Comparison of ENCODE assay signal across 23 cellular contexts in genomic region chr2:84640386-84640785, GRCh38.
"Had no signal": no experiment of that assay in that cellular context is flagged by ENCODE, and none has a peak within 500 bp of the region (broad histone marks: within the 10 kb centered on the region; RNA-seq: fewer than 3 reads in every experiment).

No MANE protein-coding gene starts in this region.

- H3K4me1 ChIP-seq: ascending aorta, body of pancreas, Peyer's patch had no signal

- H3K9me3 ChIP-seq: ascending aorta, body of pancreas, Peyer's patch had no signal

- H3K27me3 ChIP-seq: ascending aorta, body of pancreas, Peyer's patch had no signal

- H3K4me1 Mint-ChIP-seq: activated naive CD8-positive, alpha-beta T cell treated with anti-CD3 and anti-CD28 coated beads, Interleukin-2, amount 50 U/mL, for 24 hours; WTC11 had no signal

- DNase-seq: activated CD4-positive, alpha-beta T cell treated with anti-CD3 and anti-CD28 coated beads for 48 hours; activated CD4-positive, alpha-beta T cell treated with anti-CD3 and anti-CD28 coated beads, Interleukin-2, amount 50 U/mL, for 4 hours; activated CD4-positive, CD25-positive, alpha-beta regulatory T cell treated with anti-CD3 and anti-CD28 coated beads, Interleukin-2, amount 50 U/mL, for 72 hours; activated CD8-positive, alpha-beta T cell treated with anti-CD3 and anti-CD28 coated beads, Interleukin-2, amount 10 ng/mL, durations not matched to agents 7 days and 5 days; activated effector memory CD4-positive, alpha-beta T cell treated with Interleukin-2 at 50 U/mL for 16 hours; activated naive CD4-positive, alpha-beta T cell treated with Interleukin-2 at 50 U/mL for 16 hours; activated naive CD8-positive, alpha-beta T cell treated with anti-CD3 and anti-CD28 coated beads, Interleukin-2, amount 50 U/mL, for 24 hours; activated T-cell treated with anti-CD3 and anti-CD28 coated beads, Interleukin-2, amount 50 U/mL, for 24 hours; amniotic stem cell; body of pancreas; MM.1S; NCI-H1105 treated with DMSO at 0.1 percent for 48 hours; NCI-H1436 treated with DMSO at 0.1 percent for 48 hours; NCI-H187; NCI-H2081; NCI-H446; NCI-H524; Peyer's patch; SHP77 treated with DMSO at 0.1 percent for 48 hours had no signal

- H3K36me3 Mint-ChIP-seq: WTC11 had no signal

- H3K27ac Mint-ChIP-seq: activated CD8-positive, alpha-beta T cell treated with anti-CD3 and anti-CD28 coated beads, Interleukin-2, amount 10 ng/mL, durations not matched to agents 7 days and 5 days; activated naive CD8-positive, alpha-beta T cell treated with anti-CD3 and anti-CD28 coated beads, Interleukin-2, amount 50 U/mL, for 24 hours; activated T-cell treated with anti-CD3 and anti-CD28 coated beads, Interleukin-2, amount 50 U/mL, for 24 hours; activated T-helper 1 cell treated with anti-CD3 and anti-CD28 coated beads, Interleukin-12 subunit alpha, Interleukin-12 subunit beta, Interleukin-2, Interleukin-4 antibody, amounts not matched to agents 30 ng/mL and 10 ng/mL and 1 ng/mL, durations not matched to agents 14 hours and 24 hours and 36 hours; T-helper 1 cell treated with Interleukin-12 subunit alpha and Interleukin-12 subunit beta and Interleukin-4 antibody, amounts not matched to agents 30 μg/mL and 1 μg/mL, for 36 hours; WTC11 had no signal

- H3K36me3 ChIP-seq: ascending aorta, Peyer's patch had no signal

- H3K27me3 Mint-ChIP-seq: activated naive CD8-positive, alpha-beta T cell treated with anti-CD3 and anti-CD28 coated beads, Interleukin-2, amount 50 U/mL, for 24 hours; activated T-cell treated with anti-CD3 and anti-CD28 coated beads, Interleukin-2, amount 50 U/mL, for 24 hours had no signal

- H3K4me3 ChIP-seq: ascending aorta, body of pancreas, Peyer's patch had no signal

- H3K27ac ChIP-seq: ascending aorta, body of pancreas, Peyer's patch had no signal

- H3K4me3 Mint-ChIP-seq: activated CD8-positive, alpha-beta T cell treated with anti-CD3 and anti-CD28 coated beads, Interleukin-2, amount 10 ng/mL, durations not matched to agents 7 days and 5 days; activated naive CD8-positive, alpha-beta T cell treated with anti-CD3 and anti-CD28 coated beads, Interleukin-2, amount 50 U/mL, for 24 hours; activated T-cell treated with anti-CD3 and anti-CD28 coated beads, Interleukin-2, amount 50 U/mL, for 24 hours; activated T-helper 1 cell treated with anti-CD3 and anti-CD28 coated beads, Interleukin-12 subunit alpha, Interleukin-12 subunit beta, Interleukin-2, Interleukin-4 antibody, amounts not matched to agents 30 ng/mL and 10 ng/mL and 1 ng/mL, durations not matched to agents 14 hours and 24 hours and 36 hours; T-helper 1 cell treated with Interleukin-12 subunit alpha and Interleukin-12 subunit beta and Interleukin-4 antibody, amounts not matched to agents 30 μg/mL and 1 μg/mL, for 36 hours; WTC11 had no signal
